In the genomic region with DNA sequence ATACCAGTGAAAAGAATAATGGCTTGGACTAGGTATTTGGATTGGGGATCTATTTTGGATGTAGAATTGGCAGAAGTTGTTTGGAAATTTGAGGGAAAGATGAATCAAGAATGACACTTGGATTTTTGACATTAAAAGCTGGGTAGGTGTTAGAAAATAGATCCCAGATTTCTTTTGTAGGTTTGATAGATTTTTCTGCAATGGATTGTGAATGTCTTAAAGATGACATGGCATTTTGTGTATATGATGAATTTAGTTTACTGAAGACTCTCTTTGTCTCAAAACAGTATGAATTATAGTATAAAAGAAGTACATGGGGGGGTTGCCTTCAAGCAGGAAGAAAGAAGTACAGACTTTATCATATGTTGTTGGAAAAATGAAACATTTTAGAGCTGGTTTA, we compare ENCODE assay signal across 14 cellular contexts.
DNase-seq lines count a peak whose midpoint lies in the region; ATAC-seq and TF ChIP-seq lines count a peak whose summit lies in the region.
"Had no signal": no experiment of that assay in that cellular context is flagged by ENCODE, and none has a peak within 500 bp of the region (broad histone marks: within the 10 kb centered on the region; RNA-seq: fewer than 3 reads in every experiment).

No MANE protein-coding gene starts in this region.

- H3K4me3 Mint-ChIP-seq in chondrocyte (ENCODE audit: unreplicated experiment) (no peak overlapping the region), mesothelial cell of epicardium (no peak overlapping the region)

- TF ChIP-seq CTCF in chondrocyte (IDR thresholded peaks at IDR 0.05) (no peak), mesothelial cell of epicardium (IDR thresholded peaks at IDR 0.05; ENCODE audit: unreplicated experiment) (no peak)

- H3K27ac Mint-ChIP-seq in chondrocyte (ENCODE audit: unreplicated experiment) (peak overlapping the region; percentile 69), mesothelial cell of epicardium (peak overlapping the region; percentile 37)

- H3K36me3 Mint-ChIP-seq in chondrocyte (ENCODE audit: low read depth) (peaks cover 13% of the 10 kb centered on the region), mesothelial cell of epicardium (peaks cover 16% of the 10 kb centered on the region)

- DNase-seq in DMS53 (lab: John Stamatoyannopoulos, UW) (peak; percentile 17), DMS53 treated with DMSO at 0.1 percent for 48 hours (lab: John Stamatoyannopoulos, UW; ENCODE audit: unreplicated experiment) (no peak), LHCN-M2 (ENCODE audit: low read depth) (peak; percentile 9), chondrocyte (ENCODE audit: low spot score) (no peak), mesothelial cell of epicardium (ENCODE audit: low spot score in 2 of 2, unreplicated experiment in 2 of 2) (no peak), NCI-H2107 treated with DMSO at 0.1 percent for 48 hours (lab: John Stamatoyannopoulos, UW; ENCODE audit: unreplicated experiment) (no peak), head of caudate nucleus (no peak)
- DNase-seq: activated CD4-positive, alpha-beta T cell treated with anti-CD3 and anti-CD28 coated beads, Interleukin-2, amount 50 U/mL, for 4 hours; activated T-cell treated with anti-CD3 and anti-CD28 coated beads, Interleukin-2, amount 50 U/mL, for 48 hours; hypothalamus; MG63; NCI-H1694 treated with DMSO at 0.1 percent for 48 hours; NCI-H345 had no signal

- H3K9me3 Mint-ChIP-seq in chondrocyte (ENCODE audit: low read depth): no peaks in the 10 kb centered on the region
- no peaks in the 10 kb centered on the region for H3K9me3 Mint-ChIP-seq in mesothelial cell of epicardium

- no peak for ATAC-seq in HG03095 (IDR thresholded peaks at IDR 0.05; ENCODE audit: unreplicated experiment)

- intact Hi-C loops in head of caudate nucleus (cut with DNase I): no loop called here

- no peaks in the 10 kb centered on the region for H3K27me3 Mint-ChIP-seq in chondrocyte (ENCODE audit: low read depth)
- H3K27me3 Mint-ChIP-seq in mesothelial cell of epicardium (ENCODE audit: low read depth): no peaks in the 10 kb centered on the region

- H3K4me1 Mint-ChIP-seq in chondrocyte (ENCODE audit: low read depth) (peaks cover 17% of the 10 kb centered on the region), mesothelial cell of epicardium (peaks cover 9% of the 10 kb centered on the region)

Comparison
In these comparisons a context has a peak if more than half of its experiments do, and no peak if none do; other contexts are left out.
1. DNase-seq: peak in DMS53 (single experiment) and LHCN-M2 (single experiment); none in DMS53 treated with DMSO at 0.1 percent for 48 hours (single experiment), chondrocyte (single experiment), mesothelial cell of epicardium (0 of 2), NCI-H2107 treated with DMSO at 0.1 percent for 48 hours (single experiment) and head of caudate nucleus (0 of 42).